ENCODE assay signal across 23 cellular contexts in the genomic region with DNA sequence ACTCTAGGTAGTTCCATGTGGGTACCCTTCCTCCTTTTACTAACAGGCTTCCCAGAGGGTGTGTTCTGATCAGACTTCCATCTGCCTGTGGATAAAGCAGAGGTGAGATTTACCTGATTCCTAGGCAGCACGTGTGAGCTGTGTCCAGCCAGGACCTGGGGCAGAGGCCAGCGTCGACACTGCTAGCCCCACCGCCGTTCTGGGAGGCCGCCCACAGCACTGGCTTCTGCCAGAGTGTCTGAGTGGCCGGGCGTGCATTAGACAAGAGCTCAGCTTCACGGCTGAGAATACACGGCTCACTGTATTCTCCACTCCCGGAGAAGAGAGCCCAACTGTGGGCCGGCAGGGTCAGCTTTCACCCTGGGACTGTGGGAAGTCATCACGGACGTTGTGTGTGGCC.
"Had no signal": no experiment of that assay in that cellular context is flagged by ENCODE, and none has a peak within 500 bp of the region (broad histone marks: within the 10 kb centered on the region; RNA-seq: fewer than 3 reads in every experiment).

No MANE protein-coding gene starts in this region.

- H3K4me3 ChIP-seq: gastroesophageal sphincter, heart left ventricle, hepatocyte, lung, pancreas, smooth muscle cell, stomach, testis, vagina had no signal

- H3K27ac ChIP-seq: epithelial cell of prostate, gastroesophageal sphincter, heart left ventricle, hepatocyte, neutrophil, pancreas, stomach, testis, vagina had no signal

- H3K9me3 ChIP-seq: gastroesophageal sphincter, heart left ventricle, neutrophil, pancreas, stomach, testis, vagina had no signal

- H3K36me3 ChIP-seq: gastroesophageal sphincter, heart left ventricle, neutrophil, pancreas, stomach, vagina had no signal

- DNase-seq: effector CD8-positive, alpha-beta T cell; endodermal cell; foreskin fibroblast; heart left ventricle; kidney; left colon; natural killer cell; pancreas; retina; stimulated activated CD4-positive, alpha-beta T cell treated with anti-CD3 and anti-CD28 coated beads, Interleukin-12 subunit alpha, Interleukin-12 subunit beta, amount 100 ng/mL, for 4 hours; stimulated activated CD4-positive, alpha-beta T cell treated with anti-CD3 and anti-CD28 coated beads, Interleukin-1b, Interleukin-23, amount 100 ng/mL, for 48 hours; stimulated activated CD4-positive, alpha-beta T cell treated with anti-CD3 and anti-CD28 coated beads, Interleukin-4, amount 100 ng/mL, for 24 hours; stimulated activated naive CD4-positive, alpha-beta T cell treated with Interleukin-2 at 50 U/mL for 16 hours; stomach; testis; trophoblast cell had no signal

- H3K4me1 ChIP-seq: gastroesophageal sphincter, pancreas, testis, vagina had no signal

- H3K27me3 ChIP-seq: hepatocyte, pancreas, testis, vagina had no signal
